ENCODE assay signal across 8 cellular contexts in genomic region chr7:23474829-23475578, GRCh38. TPM values are rescaled to one million over a fixed set of nuclear protein-coding genes. Genes with fewer than 3 reads are reported as not detected.
DNase-seq lines count a peak whose midpoint lies in the region; ATAC-seq and TF ChIP-seq lines count a peak whose summit lies in the region.

No MANE protein-coding gene starts in this region.

- H3K4me3 Mint-ChIP-seq in osteocyte (ENCODE audit: unreplicated experiment), result peak overlapping the region; percentile 87

- peak overlapping the region; percentile 84 for H3K4me3 ChIP-seq in NB4 (ENCODE audit: low read depth, low read length)
- peak overlapping the region; percentile 36 to 62 for H3K4me3 ChIP-seq in duodenal mucosa (ENCODE audit: low read depth in 1 of 2, low read length in 2 of 2)
- H3K4me3 ChIP-seq in heart left ventricle, result peak overlapping the region in 1 of 12 donors; percentile 54

- no peak for ATAC-seq in heart left ventricle

- TF ChIP-seq POLR2A in NB4 (IDR thresholded peaks at IDR 0.05; ENCODE audit: extremely low read depth, insufficient read length) (no peak), heart left ventricle (IDR thresholded peaks at IDR 0.05) (no peak)

- H3K36me3 Mint-ChIP-seq in osteocyte (ENCODE audit: unreplicated experiment), result no peaks in the 10 kb centered on the region

- 4 to 7% (median 6%) methylated on average over 15 of the region's 15 CpGs for whole genome bisulfite sequencing in heart left ventricle, 4 donors

- H3K27ac ChIP-seq in duodenal mucosa (ENCODE audit: low read depth, low read length) (no peak overlapping the region), heart left ventricle (no peak overlapping the region)

- DNase-seq in NCI-H146 treated with DMSO at 0.1 percent for 48 hours (lab: John Stamatoyannopoulos, UW; ENCODE audit: unreplicated experiment) (peak; percentile 72), NCI-H146 (lab: John Stamatoyannopoulos, UW) (no peak), NB4 (ENCODE audit: low read depth) (no peak), osteocyte (ENCODE audit: extremely low spot score, unreplicated experiment) (no peak), globus pallidus (ENCODE audit: low spot score) (no peak), heart left ventricle (no peak), NOMO-1 treated with dmso at 0.1 percent for 144 hours (lab: John Stamatoyannopoulos, UW; ENCODE audit: unreplicated experiment) (no peak)

- H3K36me3 ChIP-seq in duodenal mucosa (ENCODE audit: control insufficient read depth in 1 of 2, insufficient read depth in 2 of 2, low read length in 2 of 2) (no peaks in the 10 kb centered on the region), heart left ventricle (no peaks in the 10 kb centered on the region)

- peak overlapping the region; percentile 79 for H3K27ac Mint-ChIP-seq in osteocyte (ENCODE audit: unreplicated experiment)

- H3K9me3 Mint-ChIP-seq in osteocyte (ENCODE audit: unreplicated experiment), result no peaks in the 10 kb centered on the region

- H3K27me3 Mint-ChIP-seq in osteocyte (ENCODE audit: unreplicated experiment), result peaks cover 13% of the 10 kb centered on the region

- peaks cover 29% of the 10 kb centered on the region for H3K4me1 Mint-ChIP-seq in osteocyte (ENCODE audit: unreplicated experiment)

- H3K9me3 ChIP-seq in duodenal mucosa (ENCODE audit: control insufficient read depth in 1 of 2, low read length in 2 of 2), result no peaks in the 10 kb centered on the region
- H3K9me3 ChIP-seq in heart left ventricle, result no peaks in the 10 kb centered on the region

- no peak overlapping the region for H3K9ac ChIP-seq in duodenal mucosa (ENCODE audit: low read depth in 1 of 2, low read length in 2 of 2)

- peaks cover 24% of the 10 kb centered on the region in 2 donors for H3K4me1 ChIP-seq in duodenal mucosa (ENCODE audit: control insufficient read depth in 1 of 2, insufficient read depth in 2 of 2, low read length in 2 of 2)
- peaks cover 0 to 35% (median 18%) of the 10 kb centered on the region in 12 donors for H3K4me1 ChIP-seq in heart left ventricle

- TF ChIP-seq CTCF in NB4 (IDR thresholded peaks at IDR 0.05; ENCODE audit: low read depth, low read length), result no peak
- TF ChIP-seq CTCF in osteocyte (IDR thresholded peaks at IDR 0.05), result no peak
- TF ChIP-seq CTCF in heart left ventricle (IDR thresholded peaks at IDR 0.05), result no peak

- H3K27me3 ChIP-seq in duodenal mucosa (ENCODE audit: control insufficient read depth in 1 of 2, insufficient read depth in 2 of 2, low read length in 2 of 2), result peaks cover 77 to 81% of the 10 kb centered on the region in 2 donors
- H3K27me3 ChIP-seq in heart left ventricle, result peaks cover 76 to 100% (median 99%) of the 10 kb centered on the region in 9 donors

- intact Hi-C loops in heart left ventricle (cut with DNase I), result loop anchor here in 1 of 10 donors (10.0 kb wide), 1 partner anchor 290 kb away; the partner anchor contains the start of gene NUP42

RNA-seq across cellular contexts. Expression of gene IGF2BP3, which starts 4.7 kb away (rescaled TPM):
- 70.0 and 70.5 TPM in 2 replicates for total RNA-seq in osteocyte
- total RNA-seq in heart left ventricle, result 1 to 10 TPM in 2 of 9 donors, under 1 TPM in 3, not detected in 4; 0.27 to 2.2 (median 0.69) TPM
- polyA plus RNA-seq in heart left ventricle, result under 1 TPM in 1 of 2 donors, not detected in 1; 0.30 TPM

RNA-seq across cellular contexts. Expression of gene TRA2A, which starts 56.8 kb away (rescaled TPM):
- total RNA-seq in osteocyte (78.8 and 79.0 TPM in 2 replicates), heart left ventricle (10 to 100 TPM; 13.2 to 55.7 (median 30.6) TPM)
- 10 to 100 TPM; 32.5 to 37.6 TPM for polyA plus RNA-seq in heart left ventricle

Comparison
In these comparisons a context has a peak if more than half of its experiments do, and no peak if none do; other contexts are left out.
1. RNA of gene IGF2BP3, which starts 4.7 kb away (total RNA-seq): 70.0 to 70.5 TPM in osteocyte; 0.27 to 2.2 TPM in heart left ventricle; every median in the first group is over 10 times any median in the second.